8 cellular contexts compared by ENCODE assay signal in genomic region chr5:172175263-172175719, GRCh38. TPM values are rescaled to one million over a fixed set of nuclear protein-coding genes. Genes with fewer than 3 reads are reported as not detected.
A peak's percentile ranks its signal among the peaks of the same experiment; 100 is the strongest.
DNase-seq lines count a peak whose midpoint lies in the region; ATAC-seq lines count a peak whose summit lies in the region.

No MANE protein-coding gene starts in this region.

- H3K27me3 Mint-ChIP-seq in CD4-positive, alpha-beta memory T cell, result no peaks in the 10 kb centered on the region
- H3K27me3 Mint-ChIP-seq in IgD-negative memory B cell, result no peaks in the 10 kb centered on the region

- peaks cover 5% of the 10 kb centered on the region for H3K36me3 ChIP-seq in CD4-positive, alpha-beta memory T cell (ENCODE audit: insufficient read depth, low read length)

- no peaks in the 10 kb centered on the region for H3K9me3 ChIP-seq in CD4-positive, alpha-beta memory T cell (ENCODE audit: control insufficient read depth in 1 of 2, low read length in 2 of 2)

- POLR2A ChIA-PET in CD4-positive, alpha-beta memory T cell (lab: Charles Lee; ENCODE audit: partially characterized antibody), result interaction anchor here (0.6 to 18.6 kb wide), 29 partner anchors 10 to 1896 kb away, joined by 3 to 878 read pairs (median 5); partner anchors contain the start of genes CPEB4, DUSP1, FBXW11 and NPM1

- no peaks in the 10 kb centered on the region for H3K27me3 ChIP-seq in CD4-positive, alpha-beta memory T cell (ENCODE audit: insufficient read depth, low read length)

- CTCF ChIA-PET in CD4-positive, alpha-beta memory T cell (lab: Charles Lee; ENCODE audit: partially characterized antibody), result interaction anchor here (0.6 to 23.1 kb wide), 16 partner anchors 9 to 631 kb away, joined by 3 to 429 read pairs (median 8); partner anchors contain the start of genes EFCAB9, FBXW11, STK10 and UBTD2

- peak; percentile 85 to 97 (median 89) for DNase-seq in CD4-positive, alpha-beta memory T cell
- DNase-seq in activated CD4-positive, alpha-beta T cell treated with anti-CD3 and anti-CD28 coated beads, Interleukin-2, amount 50 U/mL, for 24 hours (ENCODE audit: low read depth in 1 of 2, low spot score in 1 of 2), result peak; percentile 63 to 87
- DNase-seq in germinal center (ENCODE audit: low spot score) (peak; percentile 87), 8988T (no peak), NCI-H748 (lab: John Stamatoyannopoulos, UW; ENCODE audit: unreplicated experiment) (no peak)
- peak; percentile 79 to 90 for DNase-seq in stimulated activated CD4-positive, alpha-beta T cell treated with anti-CD3 and anti-CD28 coated beads, Interleukin-4, amount 100 ng/mL, for 48 hours (ENCODE audit: low read depth in 2 of 2)

- H3K27ac ChIP-seq in CD4-positive, alpha-beta memory T cell (ENCODE audit: low read depth, low read length), result peak overlapping the region; percentile 96

- H3K4me1 ChIP-seq in CD4-positive, alpha-beta memory T cell (ENCODE audit: insufficient read depth, low read length), result peaks cover 89% of the 10 kb centered on the region

- H3K4me1 Mint-ChIP-seq in CD4-positive, alpha-beta memory T cell, result peaks cover 62 to 100% (median 84%) of the 10 kb centered on the region in 4 donors
- peaks cover 63 to 67% (median 65%) of the 10 kb centered on the region in 3 donors for H3K4me1 Mint-ChIP-seq in IgD-negative memory B cell

- intact Hi-C loops in CD4-positive, alpha-beta memory T cell (cut with micrococcal nuclease), result loop anchor here (1.0 to 2.0 kb wide), 5 partner anchors 13 to 882 kb away; partner anchors contain the start of genes CREBRF and STK10

- peak overlapping the region; percentile 89 to 99 (median 97) for H3K4me3 Mint-ChIP-seq in CD4-positive, alpha-beta memory T cell
- H3K4me3 Mint-ChIP-seq in IgD-negative memory B cell, result peak overlapping the region; percentile 85 to 97 (median 96)

- peak; percentile 57 for ATAC-seq in GM21390 (IDR thresholded peaks at IDR 0.05; ENCODE audit: unreplicated experiment)

- peaks cover 17 to 62% of the 10 kb centered on the region in 2 donors for H3K36me3 Mint-ChIP-seq in CD4-positive, alpha-beta memory T cell
- H3K36me3 Mint-ChIP-seq in IgD-negative memory B cell, result no peaks in the 10 kb centered on the region

- H3K4me3 ChIP-seq in CD4-positive, alpha-beta memory T cell (ENCODE audit: low read length in 2 of 2), result peak overlapping the region; percentile 71 to 76

- H3K27ac Mint-ChIP-seq in CD4-positive, alpha-beta memory T cell, result peak overlapping the region; percentile 97 to 100 (median 98)
- peak overlapping the region; percentile 93 to 97 (median 96) for H3K27ac Mint-ChIP-seq in IgD-negative memory B cell

- H3K9me3 Mint-ChIP-seq in CD4-positive, alpha-beta memory T cell, result peaks cover 0 to 2% (median 0%) of the 10 kb centered on the region in 8 donors
- H3K9me3 Mint-ChIP-seq in IgD-negative memory B cell, result no peaks in the 10 kb centered on the region

RNA-seq across cellular contexts. Expression of gene STK10, which starts 12.7 kb away (rescaled TPM):
- 100 to 1,000 TPM; 306 to 314 TPM for total RNA-seq in CD4-positive, alpha-beta memory T cell
- 100 to 1,000 TPM in 1 of 2 donors, 10 to 100 TPM in 1; 24.6 to 161 TPM for polyA plus RNA-seq in CD4-positive, alpha-beta memory T cell
- polyA plus RNA-seq in IgD-negative memory B cell, result 87.9 TPM

RNA-seq across cellular contexts. Expression of gene EFCAB9, which starts 18.7 kb away (rescaled TPM):
- not detected for total RNA-seq in CD4-positive, alpha-beta memory T cell
- polyA plus RNA-seq in CD4-positive, alpha-beta memory T cell, result not detected
- not detected for polyA plus RNA-seq in IgD-negative memory B cell

Comparison
In these comparisons a context has a peak if more than half of its experiments do, and no peak if none do; other contexts are left out.
1. DNase-seq: peak in CD4-positive, alpha-beta memory T cell (5 of 5), activated CD4-positive, alpha-beta T cell treated with anti-CD3 and anti-CD28 coated beads, Interleukin-2, amount 50 U/mL, for 24 hours (2 of 2), germinal center (single experiment) and stimulated activated CD4-positive, alpha-beta T cell treated with anti-CD3 and anti-CD28 coated beads, Interleukin-4, amount 100 ng/mL, for 48 hours (2 of 2); none in 8988T (single experiment) and NCI-H748 (single experiment).